ENCODE assay signal across 17 cellular contexts in the genomic region with DNA sequence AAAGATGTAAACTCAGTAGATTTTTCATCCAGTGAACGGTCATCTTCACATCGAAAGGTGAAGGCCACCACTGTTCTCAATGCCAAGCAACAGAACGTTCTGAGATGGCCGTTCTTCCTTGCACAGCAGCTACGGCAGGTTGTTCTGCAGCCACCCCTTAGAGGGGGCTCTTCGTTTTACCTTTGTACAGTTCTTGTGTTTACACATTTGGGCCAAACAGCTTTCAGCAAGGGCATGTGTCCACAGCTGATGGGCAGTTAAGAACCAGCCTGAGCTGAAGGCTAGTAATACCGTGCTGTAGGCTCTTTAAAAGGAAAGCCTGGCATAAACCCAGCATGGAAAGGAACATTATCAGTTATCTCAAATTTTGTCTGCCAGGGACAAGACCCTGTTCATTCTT. TPM values are rescaled to one million over a fixed set of nuclear protein-coding genes. Genes with fewer than 3 reads are reported as not detected.
DNase-seq lines count a peak whose midpoint lies in the region; ATAC-seq and TF ChIP-seq lines count a peak whose summit lies in the region.
"Had no signal": no experiment of that assay in that cellular context is flagged by ENCODE, and none has a peak within 500 bp of the region (broad histone marks: within the 10 kb centered on the region; RNA-seq: fewer than 3 reads in every experiment).

No MANE protein-coding gene starts in this region.

- no peak overlapping the region for H3K4me2 ChIP-seq in mammary epithelial cell (ENCODE audit: insufficient read depth, low read depth, low read length)

- ATAC-seq in Right ventricle myocardium superior (ENCODE audit: poor library complexity) (peak; percentile 76), HG03378 (IDR thresholded peaks at IDR 0.05; ENCODE audit: unreplicated experiment) (no peak)
- ATAC-seq: stimulated activated effector memory CD8-positive, alpha-beta T cell treated with anti-CD3 and anti-CD28 coated beads, Interleukin-12 subunit alpha, Interleukin-12 subunit beta, amount 100 ng/mL, for 72 hours had no signal

- H3K27ac ChIP-seq in mammary epithelial cell (ENCODE audit: insufficient read depth, low read depth, low read length) = no peak overlapping the region

- H3K27ac Mint-ChIP-seq in MCF 10A (ENCODE audit: low read depth, unreplicated experiment) (peak overlapping the region; percentile 27), progenitor cell of endocrine pancreas (peak overlapping the region; percentile 78)

- H3K36me3 ChIP-seq in mammary epithelial cell (ENCODE audit: insufficient read depth, low read length) = peaks cover 9% of the 10 kb centered on the region

- H3K27me3 Mint-ChIP-seq in MCF 10A (ENCODE audit: insufficient read depth, unreplicated experiment) (no peaks in the 10 kb centered on the region), progenitor cell of endocrine pancreas (no peaks in the 10 kb centered on the region)

- intact Hi-C loops in MCF 10A (cut with micrococcal nuclease) = no loop called here
- intact Hi-C loops in mammary epithelial cell (cut with micrococcal nuclease) = loop anchor here (5.0 kb wide), 1 partner anchor 48 kb away; no protein-coding TSS in a partner anchor
- intact Hi-C loops in Right ventricle myocardium superior (cut with DNase I) = no loop called here

- H3K4me1 ChIP-seq in mammary epithelial cell (ENCODE audit: insufficient read depth, low read length) = peaks cover 32% of the 10 kb centered on the region

- H2AFZ ChIP-seq in mammary epithelial cell (ENCODE audit: low read depth, low read length) = no peak overlapping the region

- POLR2A ChIA-PET in MCF 10A (lab: Yijun Ruan, JAX) = interaction anchor here (0.6 to 1.4 kb wide), 3 partner anchors 10 to 15 kb away, joined by 3 read pairs; a partner anchor contains a TSS

- no peak overlapping the region for H3K9ac ChIP-seq in mammary epithelial cell (ENCODE audit: insufficient read depth, low read length)

- TF ChIP-seq CTCF in MCF 10A (IDR thresholded peaks at IDR 0.05; ENCODE audit: unreplicated experiment) (no peak), mammary epithelial cell (conservative IDR thresholded peaks at IDR 0.05 in 1 of 2, IDR thresholded peaks at IDR 0.05 in 1 of 2; ENCODE audit: extremely low read depth in 1 of 2, insufficient read depth in 1 of 2, low read depth in 1 of 2, low read length in 2 of 2) (no peak), progenitor cell of endocrine pancreas (IDR thresholded peaks at IDR 0.05; ENCODE audit: unreplicated experiment) (peak; percentile 19)

- BruUV-seq in MCF 10A (replicated peaks; lab: Mats Ljungman, UMichigan) (no TSS peak), mammary epithelial cell (replicated peaks; lab: Mats Ljungman, UMichigan) (no TSS peak)

- no peaks in the 10 kb centered on the region for H3K9me3 Mint-ChIP-seq in MCF 10A (ENCODE audit: unreplicated experiment)
- no peaks in the 10 kb centered on the region for H3K9me3 Mint-ChIP-seq in progenitor cell of endocrine pancreas (ENCODE audit: low read depth)
- H3K9me3 Mint-ChIP-seq: stimulated activated effector memory CD8-positive, alpha-beta T cell treated with anti-CD3 and anti-CD28 coated beads, Interleukin-12 subunit alpha, Interleukin-12 subunit beta, amount 100 ng/mL, for 72 hours had no signal

- no peaks in the 10 kb centered on the region for H4K20me1 ChIP-seq in mammary epithelial cell (ENCODE audit: insufficient read depth, low read length)

- H3K4me3 ChIP-seq in mammary epithelial cell (replicated peaks in 1 of 3; ENCODE audit: insufficient read depth in 1 of 3, low read depth in 2 of 3, low read length in 3 of 3) = no peak overlapping the region

- H3K9me3 ChIP-seq in mammary epithelial cell (replicated peaks; ENCODE audit: insufficient read depth, low read length) = no peaks in the 10 kb centered on the region

- H3K36me3 Mint-ChIP-seq in MCF 10A (ENCODE audit: insufficient read depth, unreplicated experiment) = peaks cover 18% of the 10 kb centered on the region
- peaks cover 9% of the 10 kb centered on the region for H3K36me3 Mint-ChIP-seq in progenitor cell of endocrine pancreas (ENCODE audit: insufficient read depth)

- CTCF ChIA-PET in MCF 10A (lab: Yijun Ruan, JAX) (no interaction called here), mammary epithelial cell (lab: Charles Lee; ENCODE audit: low non-redundant PET) (no interaction called here)

- no peaks in the 10 kb centered on the region for H3K27me3 ChIP-seq in mammary epithelial cell (ENCODE audit: insufficient read depth, low read length)

- H3K79me2 ChIP-seq in mammary epithelial cell (ENCODE audit: insufficient read depth, low read length) = no peaks in the 10 kb centered on the region

- dilution Hi-C loops in mammary epithelial cell (cut with HindIII; ENCODE audit: low sequenced_read_pairs) = no loop called here

- H3K4me1 Mint-ChIP-seq in MCF 10A (ENCODE audit: insufficient read depth, unreplicated experiment) (no peaks in the 10 kb centered on the region), progenitor cell of endocrine pancreas (ENCODE audit: low read depth) (peaks cover 24% of the 10 kb centered on the region)

- WGBS in mammary epithelial cell (ENCODE audit: low coverage, missing lambda C conversion rate) = 73% methylated on average over 7 of the region's 7 CpGs

- DNase-seq in MCF 10A (ENCODE audit: unreplicated experiment) (no peak), mammary epithelial cell (no peak), Right ventricle myocardium superior (no peak), progenitor cell of endocrine pancreas (ENCODE audit: low spot score, unreplicated experiment) (no peak), mucosa of gallbladder (ENCODE audit: low spot score) (no peak), NCI-H510A (lab: John Stamatoyannopoulos, UW) (no peak), DMS153 treated with DMSO at 0.1 percent for 48 hours (lab: John Stamatoyannopoulos, UW; ENCODE audit: unreplicated experiment) (no peak)
- DNase-seq: ACHN; activated CD8-positive, alpha-beta memory T cell treated with anti-CD3 and anti-CD28 coated beads for 24 hours; amniotic stem cell; mesendoderm; NCI-H1048; NCI-H748 treated with DMSO at 0.1 percent for 48 hours; nucleus accumbens; T-helper 1 cell had no signal

- in situ Hi-C loops in mammary epithelial cell (cut with MboI; ENCODE audit: low sequenced_read_pairs in 2 of 2) = no loop called here

- H3K4me3 Mint-ChIP-seq in MCF 10A (ENCODE audit: unreplicated experiment) = no peak overlapping the region
- H3K4me3 Mint-ChIP-seq in progenitor cell of endocrine pancreas (ENCODE audit: low read depth) = no peak overlapping the region
- H3K4me3 Mint-ChIP-seq: stimulated activated effector memory CD8-positive, alpha-beta T cell treated with anti-CD3 and anti-CD28 coated beads, Interleukin-12 subunit alpha, Interleukin-12 subunit beta, amount 100 ng/mL, for 72 hours had no signal

RNA-seq across cellular contexts. Expression of a gene that starts 15.9 kb away (rescaled TPM):
- total RNA-seq in MCF 10A (2022) = 5.5 and 9.2 TPM in 2 replicates
- 1 to 10 TPM; 1.8 to 4.3 TPM for total RNA-seq in mammary epithelial cell
- polyA plus RNA-seq in mammary epithelial cell = 1.7 TPM
- not detected for polyA minus RNA-seq in mammary epithelial cell
- total RNA-seq in Right ventricle myocardium superior = 10.2 TPM
- total RNA-seq in progenitor cell of endocrine pancreas = 1.00 and 1.2 TPM in 2 replicates
- total RNA-seq in mucosa of gallbladder = 6.4 TPM

RNA-seq across cellular contexts. Expression of a gene that starts 46.8 kb away (rescaled TPM):
- total RNA-seq in MCF 10A (2022) = 25.6 and 49.7 TPM in 2 replicates
- total RNA-seq in mammary epithelial cell = 10 to 100 TPM; 41.7 to 59.0 TPM
- polyA plus RNA-seq in mammary epithelial cell = 10.5 TPM
- polyA minus RNA-seq in mammary epithelial cell = 58.9 TPM
- total RNA-seq in Right ventricle myocardium superior = 52.3 TPM
- total RNA-seq in progenitor cell of endocrine pancreas = 58.4 and 58.7 TPM in 2 replicates
- 110 TPM for total RNA-seq in mucosa of gallbladder
